8 cellular contexts compared by ENCODE assay signal in the genomic region with DNA sequence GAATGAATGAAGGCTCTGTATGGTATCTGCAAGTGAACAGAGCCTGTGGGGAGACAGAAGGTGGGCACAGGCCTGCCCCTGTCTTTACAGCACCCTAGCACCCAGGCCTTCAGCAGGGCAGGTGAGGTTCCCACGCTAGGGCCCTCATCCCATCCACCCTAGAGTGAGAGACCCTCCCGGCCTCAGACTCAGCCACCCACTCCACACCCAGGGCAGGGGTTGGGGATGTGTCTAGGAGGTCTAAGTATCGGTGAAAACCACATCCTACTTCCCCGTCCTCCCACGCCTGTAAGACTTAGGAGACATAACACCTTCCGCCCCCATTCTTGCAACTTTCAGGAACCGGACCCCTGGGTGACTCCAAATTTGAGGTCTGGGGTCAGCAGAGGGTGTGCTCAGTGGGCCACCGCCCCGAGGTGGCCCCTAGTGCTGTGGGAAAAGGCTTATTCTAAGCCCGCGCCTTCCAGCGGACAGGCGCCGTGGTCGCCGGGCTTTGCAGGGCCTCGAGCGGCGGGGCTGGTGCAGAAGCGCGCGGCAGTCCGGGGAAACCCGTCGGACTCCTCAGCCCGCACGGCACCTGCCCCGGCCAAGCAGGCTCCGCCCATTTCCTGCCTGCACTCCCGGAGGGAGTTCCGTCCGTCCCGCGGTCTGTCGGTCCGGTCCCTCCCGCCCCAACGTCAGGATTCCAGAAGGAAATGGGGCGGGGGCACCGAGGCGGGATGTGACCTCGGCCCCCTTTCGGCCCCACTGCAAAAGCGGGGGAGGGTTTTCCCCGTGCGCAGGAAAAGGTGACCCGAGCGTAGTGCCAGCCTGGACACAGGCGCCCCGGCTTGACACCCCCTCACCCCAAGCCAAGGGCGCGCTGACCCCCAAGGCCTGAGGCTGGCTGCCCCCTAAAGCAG. TPM values are rescaled to one million over a fixed set of nuclear protein-coding genes. Genes with fewer than 3 reads are reported as not detected.
DNase-seq lines count a peak whose midpoint lies in the region; ATAC-seq, FAIRE-seq and TF ChIP-seq lines count a peak whose summit lies in the region.

No MANE protein-coding gene starts in this region.

- no peaks in the 10 kb centered on the region for H3K27me3 Mint-ChIP-seq in astrocyte (ENCODE audit: low read depth, unreplicated experiment)
- peaks cover 2 to 15% (median 4%) of the 10 kb centered on the region in 3 donors for H3K27me3 Mint-ChIP-seq in immature natural killer cell (ENCODE audit: low read depth in 3 of 3)

- H3K36me3 Mint-ChIP-seq in astrocyte (ENCODE audit: low read depth, unreplicated experiment) (peaks cover 5% of the 10 kb centered on the region), immature natural killer cell (peaks cover 4 to 22% (median 8%) of the 10 kb centered on the region in 3 donors)

- POLR2A ChIA-PET in AG04449 (lab: Yijun Ruan, JAX) (interaction anchor here (0.9 kb wide), 1 partner anchor 84 kb away, joined by 3 read pairs; a partner anchor contains a TSS), RWPE1 (lab: Yijun Ruan, JAX; ENCODE audit: low non-redundant PET) (no interaction called here)

- TF ChIP-seq CTCF in AG04449 (IDR thresholded peaks at IDR 0.05; ENCODE audit: insufficient read depth, low read length, missing control alignments) (no peak), GM13977 (IDR thresholded peaks at IDR 0.05; ENCODE audit: extremely low read depth, insufficient read depth, missing control alignments) (no peak), RWPE1 (conservative IDR thresholded peaks at IDR 0.05; ENCODE audit: low read depth) (no peak), astrocyte (IDR thresholded peaks at IDR 0.05; ENCODE audit: insufficient read depth, low read depth, low read length) (no peak)

- H3K4me1 Mint-ChIP-seq in astrocyte (ENCODE audit: low read depth, unreplicated experiment), result peaks cover 31% of the 10 kb centered on the region
- H3K4me1 Mint-ChIP-seq in immature natural killer cell, result peaks cover 63 to 74% of the 10 kb centered on the region in 2 donors

- peaks cover 21% of the 10 kb centered on the region for H3K79me2 ChIP-seq in astrocyte (ENCODE audit: insufficient read depth, low read length)

- H3K27me3 ChIP-seq in astrocyte (ENCODE audit: insufficient read depth, low read length), result no peaks in the 10 kb centered on the region

- H3K4me2 ChIP-seq in astrocyte (ENCODE audit: low read length), result peak overlapping the region; percentile 89

- peaks cover 2% of the 10 kb centered on the region for H3K36me3 ChIP-seq in astrocyte (ENCODE audit: insufficient read depth, low read length)

- ATAC-seq in HG03442 (IDR thresholded peaks at IDR 0.05; ENCODE audit: unreplicated experiment) (peak; percentile 26), GM18858 (IDR thresholded peaks at IDR 0.05; ENCODE audit: unreplicated experiment) (no peak)

- H3K9me3 Mint-ChIP-seq in astrocyte (ENCODE audit: unreplicated experiment) (no peaks in the 10 kb centered on the region), immature natural killer cell (no peaks in the 10 kb centered on the region)

- H4K20me1 ChIP-seq in astrocyte (ENCODE audit: insufficient read depth, low read length), result peaks cover 15% of the 10 kb centered on the region

- peak overlapping the region; percentile 58 for H3K27ac Mint-ChIP-seq in astrocyte (ENCODE audit: unreplicated experiment)
- H3K27ac Mint-ChIP-seq in immature natural killer cell, result peak overlapping the region; percentile 85 to 93 (median 90)

- DNase-seq in AG04449 (ENCODE audit: low read depth, low spot score), result no peak
- peak; percentile 80 for DNase-seq in GM13977 (ENCODE audit: low spot score)
- peak; percentile 85 for DNase-seq in RWPE1 (ENCODE audit: low spot score)
- DNase-seq in astrocyte (ENCODE audit: low read depth), result no peak
- DNase-seq in immature natural killer cell, result peak; percentile 52 to 66 (median 63)
- DNase-seq in stimulated activated CD4-positive, alpha-beta T cell treated with anti-CD3 and anti-CD28 coated beads, Interleukin-12 subunit alpha, Interleukin-12 subunit beta, amount 100 ng/mL, for 4 hours, result peak; percentile 62

- CTCF ChIA-PET in AG04449 (lab: Yijun Ruan, JAX) (interaction anchor here (0.9 to 3.6 kb wide), 8 partner anchors 10 to 482 kb away, joined by 3 to 28 read pairs (median 6); a partner anchor contains a TSS), RWPE1 (lab: Yijun Ruan, JAX) (interaction anchor here (0.9 to 1.1 kb wide), 3 partner anchors 61 to 83 kb away, joined by 3 read pairs; a partner anchor contains a TSS)

- no peaks in the 10 kb centered on the region for H3K9me3 ChIP-seq in astrocyte (ENCODE audit: insufficient read depth, low read depth, low read length)

- H3K4me1 ChIP-seq in astrocyte (ENCODE audit: insufficient read depth, low read length), result peaks cover 46% of the 10 kb centered on the region

- H2AFZ ChIP-seq in astrocyte (ENCODE audit: low read depth, low read length), result peak overlapping the region; percentile 58

- H3K4me3 Mint-ChIP-seq in astrocyte (ENCODE audit: unreplicated experiment) (peak overlapping the region; percentile 78), immature natural killer cell (peak overlapping the region; percentile 82 to 85 (median 84))

- H3K9ac ChIP-seq in astrocyte (ENCODE audit: low read length), result no peak overlapping the region

- H3K4me3 ChIP-seq in AG04449 (ENCODE audit: low read depth, low read length) (peak overlapping the region; percentile 53), astrocyte (ENCODE audit: insufficient read depth, low read depth, low read length) (peak overlapping the region; percentile 41)

- in situ Hi-C loops in GM13977 (cut with MboI; ENCODE audit: low pct_unique_long_range_greater_than_20kb, low sequenced_read_pairs, unreplicated experiment), result no loop called here

- FAIRE-seq in astrocyte (lab: Jason Lieb, UNC), result no peak

- H3K27ac ChIP-seq in RWPE1 (peak overlapping the region; percentile 95), astrocyte (ENCODE audit: low read depth, low read length) (no peak overlapping the region)

RNA-seq across cellular contexts. Expression of a gene that starts 0.9 kb away (rescaled TPM):
- 2.7 and 4.3 TPM in 2 replicates for total RNA-seq in astrocyte
- polyA plus RNA-seq in immature natural killer cell, result 10 to 100 TPM in 1 of 3 donors, 1 to 10 TPM in 2; 6.5 to 13.2 (median 8.5) TPM

RNA-seq across cellular contexts. Expression of a gene that starts 2.4 kb away (rescaled TPM):
- total RNA-seq in astrocyte, result 52.3 and 52.6 TPM in 2 replicates
- polyA plus RNA-seq in immature natural killer cell, result 10 to 100 TPM; 52.6 to 94.4 (median 63.1) TPM

RNA-seq across cellular contexts. Expression of a gene that starts 8.8 kb away (rescaled TPM):
- 27.5 and 27.7 TPM in 2 replicates for total RNA-seq in astrocyte
- polyA plus RNA-seq in immature natural killer cell, result under 1 TPM in 2 of 3 donors, not detected in 1; 0.36 to 0.63 TPM

RNA-seq across cellular contexts. Expression of a gene that starts 22.4 kb away (rescaled TPM):
- 33.0 and 33.4 TPM in 2 replicates for total RNA-seq in astrocyte
- 10 to 100 TPM; 19.3 to 35.5 (median 30.8) TPM for polyA plus RNA-seq in immature natural killer cell

RNA-seq across cellular contexts. Expression of a gene that starts 57.4 kb away (rescaled TPM):
- 0.75 and 0.99 TPM in 2 replicates for total RNA-seq in astrocyte
- not detected for polyA plus RNA-seq in immature natural killer cell

Comparison
In these comparisons a context has a peak if more than half of its experiments do, and no peak if none do; other contexts are left out.
1. DNase-seq: peak in GM13977 (single experiment), RWPE1 (single experiment), immature natural killer cell (3 of 3) and stimulated activated CD4-positive, alpha-beta T cell treated with anti-CD3 and anti-CD28 coated beads, Interleukin-12 subunit alpha, Interleukin-12 subunit beta, amount 100 ng/mL, for 4 hours (single experiment); none in AG04449 (single experiment) and astrocyte (single experiment).